ENCODE assay signal across 7 cellular contexts in genomic region chr6:25962368-25963127, GRCh38. TPM values are rescaled to one million over a fixed set of nuclear protein-coding genes. Genes with fewer than 3 reads are reported as not detected.
DNase-seq lines count a peak whose midpoint lies in the region; ATAC-seq lines count a peak whose summit lies in the region.

A gene with protein sequence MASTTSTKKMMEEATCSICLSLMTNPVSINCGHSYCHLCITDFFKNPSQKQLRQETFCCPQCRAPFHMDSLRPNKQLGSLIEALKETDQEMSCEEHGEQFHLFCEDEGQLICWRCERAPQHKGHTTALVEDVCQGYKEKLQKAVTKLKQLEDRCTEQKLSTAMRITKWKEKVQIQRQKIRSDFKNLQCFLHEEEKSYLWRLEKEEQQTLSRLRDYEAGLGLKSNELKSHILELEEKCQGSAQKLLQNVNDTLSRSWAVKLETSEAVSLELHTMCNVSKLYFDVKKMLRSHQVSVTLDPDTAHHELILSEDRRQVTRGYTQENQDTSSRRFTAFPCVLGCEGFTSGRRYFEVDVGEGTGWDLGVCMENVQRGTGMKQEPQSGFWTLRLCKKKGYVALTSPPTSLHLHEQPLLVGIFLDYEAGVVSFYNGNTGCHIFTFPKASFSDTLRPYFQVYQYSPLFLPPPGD (plus strand): TSS chr6:25962802. CDS start chr6:25966523, 3,721 bp downstream.

- H2BK120ac ChIP-seq in mesenchymal stem cell (ENCODE audit: low read depth, low read length): peak within 1 kb of the TSS; percentile 77

- H3K18ac ChIP-seq in mesenchymal stem cell (ENCODE audit: low read depth in 1 of 2, low read length in 2 of 2): peak within 1 kb of the TSS; percentile 90 to 98

- H3K4ac ChIP-seq in mesenchymal stem cell (ENCODE audit: low read depth in 1 of 2, low read length in 2 of 2): peak within 1 kb of the TSS; percentile 66 to 93

- DNase-seq in NCI-H187 treated with DMSO at 0.1 percent for 48 hours (lab: John Stamatoyannopoulos, UW) (peak; percentile 12), ecto neural progenitor cell (ENCODE audit: low spot score) (peak; percentile 28), mesenchymal stem cell (peak; percentile 94)
- peak; percentile 64 to 69 for DNase-seq in activated CD4-positive, alpha-beta T cell treated with anti-CD3 and anti-CD28 coated beads, Interleukin-2, amount 50 U/mL, for 4 hours
- peak; percentile 28 to 32 for DNase-seq in stimulated activated CD8-positive, alpha-beta memory T cell treated with anti-CD3 and anti-CD28 coated beads, Interleukin-2, amount 100 ng/mL, for 48 hours (ENCODE audit: low read depth in 2 of 2)

- H3K23ac ChIP-seq in mesenchymal stem cell (ENCODE audit: low read length in 2 of 2): peak within 1 kb of the TSS in 1 of 2 experiments; percentile 92

- H3K4me3 ChIP-seq in mesenchymal stem cell (ENCODE audit: insufficient read depth in 1 of 2, low read depth in 1 of 2, low read length in 2 of 2): peak within 1 kb of the TSS; percentile 52 to 96

- H3K4me1 ChIP-seq in mesenchymal stem cell (ENCODE audit: control insufficient read depth, insufficient read depth, low read depth, low read length): peaks cover 9% of the 10 kb centered on the region

- 0% methylated on average over 7 of the region's 9 CpGs for WGBS in mesenchymal stem cell

- no peaks in the 10 kb centered on the region for H3K9me3 ChIP-seq in mesenchymal stem cell (ENCODE audit: control insufficient read depth, low read length)

- H2BK12ac ChIP-seq in mesenchymal stem cell (ENCODE audit: low read length in 2 of 2): peak within 1 kb of the TSS; percentile 69 to 75

- ATAC-seq in GM18498 (IDR thresholded peaks at IDR 0.05; ENCODE audit: unreplicated experiment) (peak; percentile 79), HG02610 (IDR thresholded peaks at IDR 0.05; ENCODE audit: unreplicated experiment) (peak; percentile 75)

- peaks cover 10% of the 10 kb centered on the region for H3K79me1 ChIP-seq in mesenchymal stem cell (replicated peaks; ENCODE audit: low read length, poor library complexity, severe bottlenecking)

- H2AK5ac ChIP-seq in mesenchymal stem cell (ENCODE audit: low read length, severe bottlenecking): peak within 1 kb of the TSS; percentile 64

- no peak within 1 kb of the TSS for H2BK5ac ChIP-seq in mesenchymal stem cell (ENCODE audit: low read depth, low read length, poor library complexity, severe bottlenecking)

- peak within 1 kb of the TSS; percentile 78 for H2AFZ ChIP-seq in mesenchymal stem cell (ENCODE audit: low read depth, low read length)

- H3K27me3 ChIP-seq in mesenchymal stem cell (ENCODE audit: control insufficient read depth in 1 of 2, insufficient read depth in 1 of 2, low read length in 2 of 2): no peaks in the 10 kb centered on the region

- peak within 1 kb of the TSS; percentile 89 for H3K27ac ChIP-seq in mesenchymal stem cell (ENCODE audit: low read length, poor library complexity, severe bottlenecking)

- peak within 1 kb of the TSS in 1 of 2 experiments; percentile 67 for H3K14ac ChIP-seq in mesenchymal stem cell (ENCODE audit: low read length in 2 of 2)

- H3K4me2 ChIP-seq in mesenchymal stem cell (ENCODE audit: low read length, poor library complexity, severe bottlenecking): peak within 1 kb of the TSS; percentile 92

- H4K91ac ChIP-seq in mesenchymal stem cell (ENCODE audit: low read length): peak within 1 kb of the TSS; percentile 57

- peaks cover 8 to 33% of the 10 kb centered on the region in 2 experiments for H3K36me3 ChIP-seq in mesenchymal stem cell (ENCODE audit: control insufficient read depth in 1 of 2, insufficient read depth in 2 of 2, low read depth in 1 of 2, low read length in 2 of 2)

- peak within 1 kb of the TSS; percentile 98 for H3K9ac ChIP-seq in mesenchymal stem cell (ENCODE audit: low read length)

- no peak within 1 kb of the TSS for H2BK15ac ChIP-seq in mesenchymal stem cell (ENCODE audit: low read depth, poor library complexity, severe bottlenecking)

- peak within 1 kb of the TSS; percentile 66 for H4K8ac ChIP-seq in mesenchymal stem cell (ENCODE audit: low read length)

RNA-seq across cellular contexts. Expression of the gene that starts here (rescaled TPM):
- polyA plus RNA-seq in mesenchymal stem cell (2013, experiment 1 of 2): 12.8 TPM
- 12.3 TPM for polyA plus RNA-seq in mesenchymal stem cell (2013, experiment 2 of 2)

Comparison
In these comparisons a context has a peak if more than half of its experiments do, and no peak if none do; other contexts are left out.
1. Peak in every context shown above with its lines: DNase-seq, ATAC-seq, H3K4me3 ChIP-seq and H3K27ac ChIP-seq.
2. DNase-seq: peak in every context shown above with its lines; median percentile 94 in mesenchymal stem cell; 66 in activated CD4-positive, alpha-beta T cell treated with anti-CD3 and anti-CD28 coated beads, Interleukin-2, amount 50 U/mL, for 4 hours; 30 in stimulated activated CD8-positive, alpha-beta memory T cell treated with anti-CD3 and anti-CD28 coated beads, Interleukin-2, amount 100 ng/mL, for 48 hours; 28 in ecto neural progenitor cell; 12 in NCI-H187 treated with DMSO at 0.1 percent for 48 hours.